ENCODE assay signal across 8 cellular contexts in the genomic region with DNA sequence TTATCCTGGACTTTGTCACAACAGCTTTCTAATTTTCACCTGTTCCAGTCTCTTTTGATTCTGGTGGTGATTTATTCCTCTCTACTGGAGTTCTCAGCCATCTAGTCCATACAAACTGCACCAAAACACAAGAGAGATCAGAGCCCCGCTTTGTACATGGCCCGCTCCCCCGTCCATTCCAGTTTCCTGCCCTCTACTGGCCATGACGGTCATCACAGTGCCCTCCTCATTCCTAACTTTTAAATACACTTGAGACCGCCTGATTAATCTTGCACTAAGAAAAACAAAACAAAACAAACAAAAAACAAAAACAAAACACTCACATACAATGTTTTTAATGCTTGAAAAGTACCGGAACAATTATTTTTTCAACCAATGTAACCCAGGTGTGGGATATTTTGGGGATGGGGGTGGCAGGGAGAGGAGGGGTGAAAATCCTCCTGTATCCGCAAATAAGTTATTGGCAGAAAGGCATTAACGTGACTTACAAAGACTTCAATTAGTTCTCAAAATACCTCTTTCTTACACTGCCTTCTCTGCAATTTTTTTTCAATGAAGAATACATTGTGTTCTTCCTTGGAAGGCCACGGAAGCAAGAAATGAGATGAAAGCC.
DNase-seq lines count a peak whose midpoint lies in the region; ATAC-seq and TF ChIP-seq lines count a peak whose summit lies in the region.

No MANE protein-coding gene starts in this region.

- H3K36me3 Mint-ChIP-seq in stimulated activated memory B cell treated with anti-CD40 and anti-IgM and Interleukin-4, amounts not matched to agents 10 μg/mL and 1 μg/mL and 100 μg/mL, for 72 hours = no peaks in the 10 kb centered on the region

- peaks cover 11% of the 10 kb centered on the region for H3K27me3 Mint-ChIP-seq in stimulated activated memory B cell treated with anti-CD40 and anti-IgM and Interleukin-4, amounts not matched to agents 10 μg/mL and 1 μg/mL and 100 μg/mL, for 72 hours

- H3K9me3 Mint-ChIP-seq in stimulated activated memory B cell treated with anti-CD40 and anti-IgM and Interleukin-4, amounts not matched to agents 10 μg/mL and 1 μg/mL and 100 μg/mL, for 72 hours = no peaks in the 10 kb centered on the region

- DNase-seq in GM10266 (ENCODE audit: extremely low spot score) (peak; percentile 43), HK-2 (ENCODE audit: unreplicated experiment) (peak; percentile 7), SW480 (ENCODE audit: low spot score) (peak; percentile 80), iPS-NIHi11 (ENCODE audit: low spot score) (peak; percentile 65), SIG-M5 treated with dmso at 0.1 percent for 504 hours (lab: John Stamatoyannopoulos, UW; ENCODE audit: unreplicated experiment) (no peak), DMS79 (lab: John Stamatoyannopoulos, UW) (no peak), caudate nucleus (lab: John Stamatoyannopoulos, UW) (no peak)

- H3K27ac Mint-ChIP-seq in stimulated activated memory B cell treated with anti-CD40 and anti-IgM and Interleukin-4, amounts not matched to agents 10 μg/mL and 1 μg/mL and 100 μg/mL, for 72 hours = no peak overlapping the region

- TF ChIP-seq CTCF in GM10266 (IDR thresholded peaks at IDR 0.05; ENCODE audit: control insufficient read depth, insufficient read depth, low read depth, missing control alignments) = peak; percentile 64

- ATAC-seq in stimulated activated memory B cell treated with anti-CD40 and anti-IgM and Interleukin-4, amounts not matched to agents 10 μg/mL and 1 μg/mL and 100 μg/mL, for 72 hours = no peak

- no peaks in the 10 kb centered on the region for H3K4me1 Mint-ChIP-seq in stimulated activated memory B cell treated with anti-CD40 and anti-IgM and Interleukin-4, amounts not matched to agents 10 μg/mL and 1 μg/mL and 100 μg/mL, for 72 hours

- H3K27ac ChIP-seq in caudate nucleus (ENCODE audit: low read depth, low read length) = no peak overlapping the region

- H3K4me3 Mint-ChIP-seq in stimulated activated memory B cell treated with anti-CD40 and anti-IgM and Interleukin-4, amounts not matched to agents 10 μg/mL and 1 μg/mL and 100 μg/mL, for 72 hours = no peak overlapping the region

Comparison
In these comparisons a context has a peak if more than half of its experiments do, and no peak if none do; other contexts are left out.
1. DNase-seq: peak in GM10266 (single experiment), HK-2 (single experiment), SW480 (single experiment) and iPS-NIHi11 (single experiment); none in SIG-M5 treated with dmso at 0.1 percent for 504 hours (single experiment), DMS79 (single experiment) and caudate nucleus (0 of 61).